Comparison of ENCODE assay signal across 8 cellular contexts in the genomic region with DNA sequence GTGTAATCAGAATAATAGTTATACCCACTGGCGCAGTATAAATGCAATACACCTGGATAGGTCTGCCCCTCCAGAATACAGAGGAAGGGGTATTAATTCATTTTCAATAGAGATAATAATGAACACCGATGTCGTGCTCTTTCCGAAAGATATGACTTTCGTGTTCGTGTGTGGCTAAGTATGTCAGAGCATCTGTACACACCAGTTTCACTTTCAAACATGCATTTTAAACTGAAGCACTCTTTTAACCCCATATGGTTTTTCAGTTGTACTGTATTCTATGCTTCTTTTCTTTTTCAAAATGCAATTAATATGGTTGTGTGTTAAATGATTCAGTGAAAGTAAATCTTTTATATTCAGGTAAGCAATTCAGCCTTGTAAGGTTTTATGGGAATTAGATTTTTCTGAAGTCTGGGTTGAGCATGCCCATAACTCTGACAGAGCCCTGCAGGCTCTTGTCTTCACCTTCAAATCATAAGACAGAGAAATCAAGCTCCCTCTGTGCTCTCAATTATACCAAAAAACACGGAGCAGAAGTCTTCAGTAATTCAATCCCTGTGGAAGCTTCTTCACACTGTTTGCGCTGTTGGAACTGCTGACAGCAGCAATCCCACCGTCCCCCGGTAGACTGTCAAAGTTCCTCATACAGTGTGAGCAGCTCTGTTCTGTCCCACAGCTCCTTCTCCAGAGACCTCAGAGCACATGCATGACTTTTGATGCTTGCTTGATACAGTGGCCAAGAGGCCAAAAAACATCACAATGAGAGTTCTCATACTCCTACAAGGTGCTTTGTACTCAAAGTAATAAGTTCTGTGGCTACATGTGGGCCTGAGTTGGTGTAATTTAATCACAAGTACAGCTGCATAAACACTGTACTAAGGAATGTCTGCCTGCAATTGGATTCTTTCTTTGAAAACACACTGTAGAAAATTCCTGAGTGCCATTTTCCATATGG.
DNase-seq lines count a peak whose midpoint lies in the region; ATAC-seq and TF ChIP-seq lines count a peak whose summit lies in the region.

No MANE protein-coding gene starts in this region.

- TF ChIP-seq EP300 in SK-N-SH (IDR thresholded peaks at IDR 0.05; ENCODE audit: borderline replicate concordance in 1 of 2, low read depth in 1 of 2, low read length in 1 of 2) = no peak

- peak; percentile 77 for ATAC-seq in SK-N-SH treated with all-trans-retinoic acid at 6 μM for 48 hours
- ATAC-seq in HG02678 (IDR thresholded peaks at IDR 0.05; ENCODE audit: unreplicated experiment) = peak; percentile 92

- TF ChIP-seq RAD21 in SK-N-SH (IDR thresholded peaks at IDR 0.05; ENCODE audit: low read length) = no peak

- CTCF ChIA-PET in SK-N-SH (lab: Yijun Ruan, JAX) = interaction anchor here (1.2 kb wide), 1 partner anchor 25 kb away, joined by 4 read pairs; no protein-coding TSS in a partner anchor

- H3K4me1 ChIP-seq in SK-N-SH (ENCODE audit: control insufficient read depth in 1 of 2, insufficient read depth in 2 of 2, low read depth in 1 of 2, low read length in 1 of 2) (peaks cover 0 to 5% of the 10 kb centered on the region in 2 experiments; a peak in 2 of 4 replicates), skeletal muscle satellite cell (ENCODE audit: control insufficient read depth, insufficient read depth, low read length) (peaks cover 31% of the 10 kb centered on the region)

- no peak overlapping the region for H2AFZ ChIP-seq in SK-N-SH (ENCODE audit: low read depth)

- H3K27me3 ChIP-seq in SK-N-SH (ENCODE audit: insufficient read depth) = no peaks in the 10 kb centered on the region
- H3K27me3 ChIP-seq in skeletal muscle satellite cell (ENCODE audit: control insufficient read depth, insufficient read depth, low read length) = no peaks in the 10 kb centered on the region

- 89% methylated on average over 10 of the region's 10 CpGs for WGBS in SK-N-SH (ENCODE audit: low lambda C conversion rate)

- no peak for TF ChIP-seq CTCF in SK-N-SH (IDR thresholded peaks at IDR 0.05)

- H4K20me1 ChIP-seq in SK-N-SH (ENCODE audit: insufficient read depth) = no peaks in the 10 kb centered on the region

- H3K27ac ChIP-seq in SK-N-SH (ENCODE audit: low read depth in 2 of 2, low read length in 1 of 2) = no peak overlapping the region; a peak in 1 of 4 replicates

- DNase-seq in SK-N-SH (no peak), RPMI8226 (peak; percentile 23), fibroblast of peridontal ligament (ENCODE audit: extremely low read depth) (peak; percentile 78), globus pallidus (ENCODE audit: low spot score) (no peak), NCI-H1092 treated with DMSO at 0.1 percent for 48 hours (lab: John Stamatoyannopoulos, UW) (no peak)

- H3K4me3 ChIP-seq in SK-N-SH (ENCODE audit: low read depth in 2 of 2, low read length in 1 of 2) (no peak overlapping the region), skeletal muscle satellite cell (ENCODE audit: low read length) (peak overlapping the region; percentile 64)

- H3K79me2 ChIP-seq in SK-N-SH (ENCODE audit: insufficient read depth) = no peaks in the 10 kb centered on the region

- H3K4me2 ChIP-seq in SK-N-SH (no peak overlapping the region), skeletal muscle satellite cell (ENCODE audit: low read length) (peak overlapping the region; percentile 80)

- POLR2A ChIA-PET in SK-N-SH (lab: Yijun Ruan, JAX) = no interaction called here

- H3K9me3 ChIP-seq in SK-N-SH (no peaks in the 10 kb centered on the region), skeletal muscle satellite cell (replicated peaks; ENCODE audit: low read length) (no peaks in the 10 kb centered on the region)

- no peaks in the 10 kb centered on the region for H3K9me2 ChIP-seq in SK-N-SH

- H3K9ac ChIP-seq in SK-N-SH = no peak overlapping the region
- peak overlapping the region; percentile 45 for H3K9ac ChIP-seq in skeletal muscle satellite cell (ENCODE audit: low read depth, low read length)

- H3F3A ChIP-seq in SK-N-SH (replicated peaks; ENCODE audit: insufficient read depth) = no peaks in the 10 kb centered on the region

- peaks cover 0 to 5% of the 10 kb centered on the region in 2 experiments for H3K36me3 ChIP-seq in SK-N-SH (replicated peaks in 1 of 2; ENCODE audit: control insufficient read depth in 1 of 2, insufficient read depth in 2 of 2, low read length in 1 of 2)
- no peaks in the 10 kb centered on the region for H3K36me3 ChIP-seq in skeletal muscle satellite cell (ENCODE audit: insufficient read depth, low read length)

TF ChIP-seq in SK-N-SH treated with all-trans-retinoic acid at 6 μM for 48 hours, 23 proteins besides CTCF, POLR2A, EP300 and RAD21:
- TF ChIP-seq, protein P1, sequence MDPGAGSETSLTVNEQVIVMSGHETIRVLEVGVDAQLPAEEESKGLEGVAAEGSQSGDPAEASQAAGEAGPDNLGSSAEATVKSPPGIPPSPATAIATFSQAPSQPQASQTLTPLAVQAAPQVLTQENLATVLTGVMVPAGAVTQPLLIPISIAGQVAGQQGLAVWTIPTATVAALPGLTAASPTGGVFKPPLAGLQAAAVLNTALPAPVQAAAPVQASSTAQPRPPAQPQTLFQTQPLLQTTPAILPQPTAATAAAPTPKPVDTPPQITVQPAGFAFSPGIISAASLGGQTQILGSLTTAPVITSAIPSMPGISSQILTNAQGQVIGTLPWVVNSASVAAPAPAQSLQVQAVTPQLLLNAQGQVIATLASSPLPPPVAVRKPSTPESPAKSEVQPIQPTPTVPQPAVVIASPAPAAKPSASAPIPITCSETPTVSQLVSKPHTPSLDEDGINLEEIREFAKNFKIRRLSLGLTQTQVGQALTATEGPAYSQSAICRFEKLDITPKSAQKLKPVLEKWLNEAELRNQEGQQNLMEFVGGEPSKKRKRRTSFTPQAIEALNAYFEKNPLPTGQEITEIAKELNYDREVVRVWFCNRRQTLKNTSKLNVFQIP (CRISPR knock-in tag; IDR thresholded peaks at IDR 0.05; ENCODE audit: borderline replicate concordance, low read depth) = no peak
- TF ChIP-seq TOX (CRISPR knock-in tag; IDR thresholded peaks at IDR 0.05; ENCODE audit: borderline replicate concordance) = no peak

TF ChIP-seq in SK-N-SH, 30 proteins besides CTCF, POLR2A, EP300 and RAD21:
- TF ChIP-seq RCOR1 (IDR thresholded peaks at IDR 0.05; ENCODE audit: low read length) (no peak), NFIC (IDR thresholded peaks at IDR 0.05; ENCODE audit: borderline replicate concordance) (no peak), SIN3A (IDR thresholded peaks at IDR 0.05; ENCODE audit: borderline replicate concordance, low read depth, low read length) (no peak), MAX (IDR thresholded peaks at IDR 0.05; ENCODE audit: low read depth) (no peak), JUND (IDR thresholded peaks at IDR 0.05) (no peak), RXRA (IDR thresholded peaks at IDR 0.05; ENCODE audit: borderline replicate concordance, low read depth) (no peak), TAF1 (IDR thresholded peaks at IDR 0.05; ENCODE audit: borderline replicate concordance, low read depth, low read length) (no peak), MEF2A (IDR thresholded peaks at IDR 0.05; ENCODE audit: borderline replicate concordance, low read depth) (no peak), EZH2phosphoT487 (IDR thresholded peaks at IDR 0.05; ENCODE audit: borderline replicate concordance, low read depth) (no peak)
- TF ChIP-seq, protein P2, sequence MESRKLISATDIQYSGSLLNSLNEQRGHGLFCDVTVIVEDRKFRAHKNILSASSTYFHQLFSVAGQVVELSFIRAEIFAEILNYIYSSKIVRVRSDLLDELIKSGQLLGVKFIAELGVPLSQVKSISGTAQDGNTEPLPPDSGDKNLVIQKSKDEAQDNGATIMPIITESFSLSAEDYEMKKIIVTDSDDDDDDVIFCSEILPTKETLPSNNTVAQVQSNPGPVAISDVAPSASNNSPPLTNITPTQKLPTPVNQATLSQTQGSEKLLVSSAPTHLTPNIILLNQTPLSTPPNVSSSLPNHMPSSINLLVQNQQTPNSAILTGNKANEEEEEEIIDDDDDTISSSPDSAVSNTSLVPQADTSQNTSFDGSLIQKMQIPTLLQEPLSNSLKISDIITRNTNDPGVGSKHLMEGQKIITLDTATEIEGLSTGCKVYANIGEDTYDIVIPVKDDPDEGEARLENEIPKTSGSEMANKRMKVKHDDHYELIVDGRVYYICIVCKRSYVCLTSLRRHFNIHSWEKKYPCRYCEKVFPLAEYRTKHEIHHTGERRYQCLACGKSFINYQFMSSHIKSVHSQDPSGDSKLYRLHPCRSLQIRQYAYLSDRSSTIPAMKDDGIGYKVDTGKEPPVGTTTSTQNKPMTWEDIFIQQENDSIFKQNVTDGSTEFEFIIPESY (IDR thresholded peaks at IDR 0.05; ENCODE audit: borderline replicate concordance, low read depth) = no peak

Comparison
In these comparisons a context has a peak if more than half of its experiments do, and no peak if none do; other contexts are left out.
1. DNase-seq: peak in RPMI8226 (single experiment) and fibroblast of peridontal ligament (single experiment); none in SK-N-SH (single experiment), globus pallidus (single experiment) and NCI-H1092 treated with DMSO at 0.1 percent for 48 hours (single experiment).